In genomic region chr1:109879881-109880525, GRCh38 we compare ENCODE assay signal across 1 cellular context.
TF ChIP-seq lines count a peak whose summit lies in the region.

No MANE protein-coding gene starts in this region.

TF ChIP-seq in H1, 55 proteins besides CTCF, POLR2A, EP300 and RAD21:
- TF ChIP-seq RBBP5 (IDR thresholded peaks at IDR 0.05; ENCODE audit: borderline replicate concordance, low read depth, low read length) (no peak), SIN3A (conservative IDR thresholded peaks at IDR 0.05 in 1 of 2, IDR thresholded peaks at IDR 0.05 in 1 of 2; ENCODE audit: low read depth in 1 of 2, low read length in 2 of 2) (no peak)
